8 cellular contexts compared by ENCODE assay signal in genomic region chr9:128555180-128555721, GRCh38. TPM values are rescaled to one million over a fixed set of nuclear protein-coding genes. Genes with fewer than 3 reads are reported as not detected.
DNase-seq lines count a peak whose midpoint lies in the region; TF ChIP-seq lines count a peak whose summit lies in the region.

No MANE protein-coding gene starts in this region.

- H3K4me1 ChIP-seq in KMS-11 (ENCODE audit: low read depth, poor library complexity, severe bottlenecking): peaks cover 67% of the 10 kb centered on the region

- H2AFZ ChIP-seq in KMS-11 (ENCODE audit: low read depth): no peak overlapping the region

- no peak overlapping the region for H3K27ac ChIP-seq in KMS-11

- DNase-seq in AG09309 (ENCODE audit: low read depth) (no peak), cerebellum (ENCODE audit: low spot score) (peak; percentile 42), medulla oblongata (ENCODE audit: extremely low spot score) (peak; percentile 24), foreskin melanocyte (no peak), Ammon's horn (ENCODE audit: low spot score) (no peak), RPMI8226 (no peak), GM19240 (ENCODE audit: insufficient read length, low spot score) (no peak)

- TF ChIP-seq CTCF in AG09309 (IDR thresholded peaks at IDR 0.05; ENCODE audit: control insufficient read depth, insufficient read depth, low read depth, low read length, missing control alignments): no peak
- no peak for TF ChIP-seq CTCF in KMS-11 (conservative IDR thresholded peaks at IDR 0.05; ENCODE audit: low read depth, low read length)

- H3K79me2 ChIP-seq in KMS-11 (ENCODE audit: insufficient read depth, low read depth): peaks cover 58% of the 10 kb centered on the region

- H3K4me3 ChIP-seq in AG09309 (ENCODE audit: control insufficient read depth, low read depth, low read length) (peak overlapping the region; percentile 14), KMS-11 (IDR thresholded peaks at IDR 0.05; ENCODE audit: insufficient read depth, low read depth, low read length) (no peak overlapping the region)

- H3K27me3 ChIP-seq in KMS-11 (ENCODE audit: insufficient read depth, low read depth): no peaks in the 10 kb centered on the region

- no peak overlapping the region for H3K9ac ChIP-seq in KMS-11

- H3K4me2 ChIP-seq in KMS-11: peak overlapping the region; percentile 57; the same call in 1 of the 2 replicates

- H3K36me3 ChIP-seq in KMS-11 (ENCODE audit: insufficient read depth): no peaks in the 10 kb centered on the region

- no peaks in the 10 kb centered on the region for H4K20me1 ChIP-seq in KMS-11 (ENCODE audit: insufficient read depth)

RNA-seq across cellular contexts. Expression of gene SPTAN1, which starts 2.9 kb away (rescaled TPM):
- total RNA-seq in cerebellum: 758 TPM

RNA-seq across cellular contexts. Expression of gene GLE1, which starts 50.7 kb away (rescaled TPM):
- total RNA-seq in cerebellum: 15.2 TPM

Comparison
In these comparisons a context has a peak if more than half of its experiments do, and no peak if none do; other contexts are left out.
1. DNase-seq: peak in cerebellum (single experiment) and medulla oblongata (single experiment); none in AG09309 (single experiment), foreskin melanocyte (single experiment), Ammon's horn (single experiment), RPMI8226 (single experiment) and GM19240 (single experiment).